Comparison of ENCODE assay signal across 9 cellular contexts in genomic region chr15:39629376-39629775, GRCh38. TPM values are rescaled to one million over a fixed set of nuclear protein-coding genes. Genes with fewer than 3 reads are reported as not detected.
DNase-seq lines count a peak whose midpoint lies in the region; ATAC-seq and TF ChIP-seq lines count a peak whose summit lies in the region.
"Had no signal": no experiment of that assay in that cellular context is flagged by ENCODE, and none has a peak within 500 bp of the region (broad histone marks: within the 10 kb centered on the region; RNA-seq: fewer than 3 reads in every experiment).

No MANE protein-coding gene starts in this region.

- peak overlapping the region; percentile 50 to 91 (median 69) for H3K27ac ChIP-seq in Peyer's patch

- no peak overlapping the region for H3K4me3 ChIP-seq in Peyer's patch

- H3K27me3 Mint-ChIP-seq in natural killer cell (ENCODE audit: low read depth in 2 of 2): no peaks in the 10 kb centered on the region

- peak; percentile 56 to 77 (median 59) for ATAC-seq in natural killer cell
- no peak for ATAC-seq in GM18861 (IDR thresholded peaks at IDR 0.05; ENCODE audit: unreplicated experiment)
- no peak for ATAC-seq in GM18517 (IDR thresholded peaks at IDR 0.05; ENCODE audit: unreplicated experiment)
- ATAC-seq in GM18498 (IDR thresholded peaks at IDR 0.05; ENCODE audit: unreplicated experiment): no peak

- H3K27ac Mint-ChIP-seq in natural killer cell: peak overlapping the region; percentile 100

- peak overlapping the region; percentile 82 for H3K4me3 Mint-ChIP-seq in natural killer cell

- no peaks in the 10 kb centered on the region for H3K36me3 ChIP-seq in Peyer's patch

- no peaks in the 10 kb centered on the region for H3K27me3 ChIP-seq in Peyer's patch

- peak in 1 of 2 donors; percentile 29 for TF ChIP-seq POLR2A in Peyer's patch (IDR thresholded peaks at IDR 0.05)

- peaks cover 78% of the 10 kb centered on the region in 2 donors for H3K4me1 Mint-ChIP-seq in natural killer cell

- no peaks in the 10 kb centered on the region for H3K9me3 ChIP-seq in Peyer's patch

- peaks cover 0 to 42% (median 18%) of the 10 kb centered on the region in 4 donors for H3K4me1 ChIP-seq in Peyer's patch

- peaks cover 0 to 2% of the 10 kb centered on the region in 2 donors for H3K9me3 Mint-ChIP-seq in natural killer cell

- DNase-seq in 8988T: peak; percentile 24
- peak; percentile 30 to 82 (median 57) for DNase-seq in Peyer's patch
- DNase-seq in activated naive CD4-positive, alpha-beta T cell treated with Interleukin-2 at 50 U/mL for 16 hours: peak; percentile 69
- peak; percentile 69 for DNase-seq in natural killer cell
- no peak for DNase-seq in NCI-H2171 (lab: John Stamatoyannopoulos, UW)
- DNase-seq: DMS53 had no signal

- peaks cover 7% of the 10 kb centered on the region for H3K36me3 Mint-ChIP-seq in natural killer cell

- intact Hi-C loops in natural killer cell (cut with micrococcal nuclease): loop anchor here (2.0 to 10.0 kb wide), 2 partner anchors 87 to 1055 kb away; no protein-coding TSS in a partner anchor

- TF ChIP-seq CTCF in Peyer's patch (IDR thresholded peaks at IDR 0.05): no peak
- TF ChIP-seq CTCF in natural killer cell (IDR thresholded peaks at IDR 0.05): no peak

RNA-seq across cellular contexts. Expression of gene THBS1, which starts 48.5 kb away (rescaled TPM):
- total RNA-seq in Peyer's patch (100 to 1,000 TPM in 3 of 4 donors, 10 to 100 TPM in 1; 68.7 to 784 (median 139) TPM), natural killer cell (10 to 100 TPM; 27.1 to 43.3 (median 38.3) TPM)

Comparison
In these comparisons a context has a peak if more than half of its experiments do, and no peak if none do; other contexts are left out.
1. ATAC-seq: peak in natural killer cell (3 of 3); none in GM18861 (single experiment), GM18517 (single experiment) and GM18498 (single experiment).